In the genomic region with DNA sequence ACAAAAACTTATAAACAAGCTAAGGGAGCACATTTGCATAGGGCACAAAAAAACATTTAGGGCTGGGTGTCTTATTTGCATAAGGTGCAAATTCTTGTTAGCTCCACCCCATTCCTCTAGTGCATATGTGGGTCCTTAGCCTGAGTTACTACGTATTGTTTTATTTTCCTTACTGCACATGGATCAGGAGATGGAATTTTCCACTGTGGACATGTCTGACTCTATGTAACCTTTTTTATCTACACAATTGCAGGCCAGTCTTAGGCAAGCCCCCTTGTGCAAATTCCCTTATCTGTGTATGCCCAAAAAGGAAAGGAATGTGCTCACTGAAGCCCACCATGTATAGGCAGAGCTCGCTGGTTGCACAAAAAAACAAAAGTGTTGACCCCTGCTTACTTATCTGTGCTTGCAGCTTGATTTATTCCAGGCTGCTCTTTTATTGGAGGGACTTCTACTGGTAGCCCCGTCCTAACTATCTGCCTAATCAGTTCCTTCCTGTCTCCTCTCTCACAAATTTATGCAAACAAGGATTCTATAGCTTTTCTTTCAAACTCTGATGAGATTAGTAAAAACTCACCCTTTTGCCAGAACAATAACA, we compare ENCODE assay signal across 16 cellular contexts.
DNase-seq lines count a peak whose midpoint lies in the region; ATAC-seq and TF ChIP-seq lines count a peak whose summit lies in the region.
"Had no signal": no experiment of that assay in that cellular context is flagged by ENCODE, and none has a peak within 500 bp of the region (broad histone marks: within the 10 kb centered on the region; RNA-seq: fewer than 3 reads in every experiment).

No MANE protein-coding gene starts in this region.

- H3K27ac ChIP-seq in A673 (ENCODE audit: low read depth, low read length, poor library complexity, severe bottlenecking): no peak overlapping the region
- H3K27ac ChIP-seq in RWPE2 (ENCODE audit: poor library complexity, severe bottlenecking): peak overlapping the region; percentile 26
- H3K27ac ChIP-seq in right lobe of liver: peak overlapping the region; percentile 12 to 79 (median 70)
- H3K27ac ChIP-seq: A549, HL-60 had no signal

- POLR2A ChIA-PET in A673 (lab: Charles Lee; ENCODE audit: low non-redundant PET): no interaction called here

- H3K9me3 ChIP-seq in A673 (ENCODE audit: low read depth, low read length, poor library complexity, severe bottlenecking): peaks cover 21% of the 10 kb centered on the region
- H3K9me3 ChIP-seq in RWPE2 (ENCODE audit: severe bottlenecking): peaks cover 3% of the 10 kb centered on the region
- H3K9me3 ChIP-seq in right lobe of liver: no peaks in the 10 kb centered on the region
- H3K9me3 ChIP-seq: A549, Caco-2 had no signal

- no peak for TF ChIP-seq POLR2A in right lobe of liver (IDR thresholded peaks at IDR 0.05)

- no peaks in the 10 kb centered on the region for H3K4me1 ChIP-seq in A673 (ENCODE audit: insufficient read depth, low read length, poor library complexity, severe bottlenecking)
- peaks cover 12% of the 10 kb centered on the region for H3K4me1 ChIP-seq in RWPE2 (ENCODE audit: insufficient read depth, poor library complexity, severe bottlenecking)
- H3K4me1 ChIP-seq in right lobe of liver: no peaks in the 10 kb centered on the region
- H3K4me1 ChIP-seq: Caco-2 had no signal

- H3K36me3 ChIP-seq in A673 (ENCODE audit: insufficient read depth, low read length, poor library complexity, severe bottlenecking): no peaks in the 10 kb centered on the region
- no peaks in the 10 kb centered on the region for H3K36me3 ChIP-seq in RWPE2 (ENCODE audit: low read depth)
- H3K36me3 ChIP-seq in right lobe of liver: no peaks in the 10 kb centered on the region

- H3K27me3 ChIP-seq in A673 (replicated peaks; ENCODE audit: insufficient read depth, low read depth, low read length, poor library complexity) (no peaks in the 10 kb centered on the region), RWPE2 (ENCODE audit: insufficient read depth, poor library complexity, severe bottlenecking) (no peaks in the 10 kb centered on the region), right lobe of liver (no peaks in the 10 kb centered on the region)

- no TSS peak for BruUV-seq in A673 (replicated peaks; lab: Mats Ljungman, UMichigan)

- no peak for ATAC-seq in RWPE2 (ENCODE audit: low read depth)
- ATAC-seq in right lobe of liver: peak; percentile 42 to 70 (median 55)
- no peak for ATAC-seq in HG03045 (IDR thresholded peaks at IDR 0.05; ENCODE audit: unreplicated experiment)
- ATAC-seq in GM21526 (IDR thresholded peaks at IDR 0.05; ENCODE audit: low FRiP score, unreplicated experiment): no peak
- ATAC-seq: A549; CD8-positive, alpha-beta T cell had no signal

- CTCF ChIA-PET in A673 (lab: Charles Lee): no interaction called here

- TF ChIP-seq CTCF in A673 (conservative IDR thresholded peaks at IDR 0.05; ENCODE audit: low read depth, low read length): no peak
- TF ChIP-seq CTCF in RWPE2 (IDR thresholded peaks at IDR 0.05; ENCODE audit: poor library complexity, severe bottlenecking): no peak
- no peak for TF ChIP-seq CTCF in right lobe of liver (IDR thresholded peaks at IDR 0.05)

- 18% methylated on average over 3 of the region's 3 CpGs for WGBS in right lobe of liver (ENCODE audit: insufficient coverage, low coverage, low lambda C conversion rate, missing lambda C conversion rate)

- intact Hi-C loops in A673 (cut with micrococcal nuclease; ENCODE audit: unreplicated experiment): no loop called here
- intact Hi-C loops in right lobe of liver (cut with DNase I): no loop called here

- DNase-seq in A673 (ENCODE audit: low spot score) (peak; percentile 27), CMK (ENCODE audit: low read depth) (peak; percentile 72), RWPE2 (ENCODE audit: low spot score) (no peak), right lobe of liver (no peak), KG1 (lab: John Stamatoyannopoulos, UW) (no peak)
- DNase-seq: Caco-2; CD8-positive, alpha-beta T cell; DMS79; HCEC 1CT; HFFc6; IMR-90; KBM-7 had no signal

- H3K4me3 ChIP-seq in A673 (ENCODE audit: low read depth, low read length, poor library complexity, severe bottlenecking) (no peak overlapping the region), RWPE2 (ENCODE audit: severe bottlenecking) (no peak overlapping the region), right lobe of liver (no peak overlapping the region)
- H3K4me3 ChIP-seq: A549 had no signal

Comparison
In these comparisons a context has a peak if more than half of its experiments do, and no peak if none do; other contexts are left out.
1. DNase-seq: peak in A673 (single experiment) and CMK (single experiment); none in RWPE2 (single experiment), right lobe of liver (0 of 3) and KG1 (single experiment).
2. ATAC-seq: peak in right lobe of liver (4 of 4); none in RWPE2 (single experiment), HG03045 (single experiment) and GM21526 (single experiment).